In genomic region chr2:74553892-74554820, GRCh38 we compare ENCODE assay signal across 8 cellular contexts. TPM values are rescaled to one million over a fixed set of nuclear protein-coding genes. Genes with fewer than 3 reads are reported as not detected.
A peak's percentile ranks its signal among the peaks of the same experiment; 100 is the strongest.
DNase-seq lines count a peak whose midpoint lies in the region; ATAC-seq and TF ChIP-seq lines count a peak whose summit lies in the region.

TSS of gene DOK1 (plus strand) at chr2:74554720. CDS start at chr2:74554755, 35 bp downstream.
TSS of gene LOXL3 (minus strand) at chr2:74553942. CDS start at chr2:74552634, 1,308 bp downstream.

- no peaks in the 10 kb centered on the region for H3K36me3 ChIP-seq in cardiac muscle cell
- no peaks in the 10 kb centered on the region for H3K36me3 ChIP-seq in transverse colon

- POLR2A ChIA-PET in activated naive CD8-positive, alpha-beta T cell treated with anti-CD3 and anti-CD28 coated beads, Interleukin-2, amount 10 ng/mL, durations not matched to agents 7 days and 5 days (lab: Charles Lee) = interaction anchor here (0.6 to 1.7 kb wide), 6 partner anchors 12 to 82 kb away, joined by 3 to 5 read pairs (median 4); partner anchors contain the start of genes MRPL53 and PCGF1

- H3K27me3 ChIP-seq in cardiac muscle cell = peaks cover 25% of the 10 kb centered on the region
- no peaks in the 10 kb centered on the region for H3K27me3 ChIP-seq in transverse colon

- TF ChIP-seq POLR2A in transverse colon (IDR thresholded peaks at IDR 0.05) = peak; percentile 49

- no peak for TF ChIP-seq EP300 in transverse colon (IDR thresholded peaks at IDR 0.05; ENCODE audit: low read depth)

- H3K4me3 ChIP-seq in cardiac muscle cell = peak within 1 kb of the TSS; percentile 53
- peak within 1 kb of the TSS; percentile 44 to 92 (median 68) for H3K4me3 ChIP-seq in transverse colon

- WGBS in transverse colon (ENCODE audit: low coverage in 1 of 2), 2 donors = 1 to 7% methylated on average over 7 to 50 of the region's 73 CpGs

- intact Hi-C loops in transverse colon (cut with DNase I; ENCODE audit: low total_unique reads) = no loop called here

- H3K9me3 Mint-ChIP-seq in IgD-negative memory B cell = no peaks in the 10 kb centered on the region
- H3K9me3 Mint-ChIP-seq in activated naive CD8-positive, alpha-beta T cell treated with anti-CD3 and anti-CD28 coated beads, Interleukin-2, amount 10 ng/mL, durations not matched to agents 7 days and 5 days = no peaks in the 10 kb centered on the region

- peak within 1 kb of the TSS; percentile 92 to 97 (median 94) for H3K27ac Mint-ChIP-seq in IgD-negative memory B cell
- H3K27ac Mint-ChIP-seq in activated naive CD8-positive, alpha-beta T cell treated with anti-CD3 and anti-CD28 coated beads, Interleukin-2, amount 10 ng/mL, durations not matched to agents 7 days and 5 days = peak within 1 kb of the TSS; percentile 92

- in situ Hi-C loops in transverse colon (cut with MboI; ENCODE audit: low pct_ligation_motif_present in 1 of 4, low pct_unique_long_range_greater_than_20kb in 1 of 4, low sequenced_read_pairs in 3 of 4) = no loop called here

- H3K27ac ChIP-seq in cardiac muscle cell (peak within 1 kb of the TSS; percentile 52), transverse colon (peak within 1 kb of the TSS; percentile 83 to 91 (median 86))

- DNase-seq in DMS114 treated with DMSO at 0.1 percent for 48 hours (lab: John Stamatoyannopoulos, UW; ENCODE audit: unreplicated experiment) (peak; percentile 78), SKM-1 treated with dmso at 0.1 percent for 144 hours (lab: John Stamatoyannopoulos, UW; ENCODE audit: unreplicated experiment) (peak; percentile 49), cardiac muscle cell (ENCODE audit: low read depth in 1 of 2, low spot score in 1 of 2) (peak; percentile 92 to 98), pons (ENCODE audit: low spot score) (peak; percentile 50), transverse colon (peak; percentile 93)
- DNase-seq in activated naive CD8-positive, alpha-beta T cell treated with anti-CD3 and anti-CD28 coated beads, Interleukin-2, amount 10 ng/mL, durations not matched to agents 7 days and 5 days = peak; percentile 90

- H3K27me3 Mint-ChIP-seq in IgD-negative memory B cell = peaks cover 9% of the 10 kb centered on the region
- H3K27me3 Mint-ChIP-seq in activated naive CD8-positive, alpha-beta T cell treated with anti-CD3 and anti-CD28 coated beads, Interleukin-2, amount 10 ng/mL, durations not matched to agents 7 days and 5 days = peaks cover 21% of the 10 kb centered on the region

- no peak for TF ChIP-seq CTCF in cardiac muscle cell (IDR thresholded peaks at IDR 0.05; ENCODE audit: low read depth, low read length)
- TF ChIP-seq CTCF in transverse colon (IDR thresholded peaks at IDR 0.05) = peak in 1 of 5 experiments; percentile 28

- H3K36me3 Mint-ChIP-seq in IgD-negative memory B cell = no peaks in the 10 kb centered on the region
- peaks cover 10% of the 10 kb centered on the region for H3K36me3 Mint-ChIP-seq in activated naive CD8-positive, alpha-beta T cell treated with anti-CD3 and anti-CD28 coated beads, Interleukin-2, amount 10 ng/mL, durations not matched to agents 7 days and 5 days

- peak; percentile 48 for ATAC-seq in GM21515 (IDR thresholded peaks at IDR 0.05; ENCODE audit: unreplicated experiment)
- ATAC-seq in activated naive CD8-positive, alpha-beta T cell treated with anti-CD3 and anti-CD28 coated beads, Interleukin-2, amount 10 ng/mL, durations not matched to agents 7 days and 5 days (ENCODE audit: low read depth) = peak; percentile 72

- peak within 1 kb of the TSS; percentile 93 to 96 (median 95) for H3K4me3 Mint-ChIP-seq in IgD-negative memory B cell
- peak within 1 kb of the TSS; percentile 95 for H3K4me3 Mint-ChIP-seq in activated naive CD8-positive, alpha-beta T cell treated with anti-CD3 and anti-CD28 coated beads, Interleukin-2, amount 10 ng/mL, durations not matched to agents 7 days and 5 days

- H3K4me1 ChIP-seq in cardiac muscle cell (ENCODE audit: low read depth) = peaks cover 8% of the 10 kb centered on the region
- peaks cover 11 to 39% (median 27%) of the 10 kb centered on the region in 4 donors for H3K4me1 ChIP-seq in transverse colon

- H3K4me1 Mint-ChIP-seq in IgD-negative memory B cell = peaks cover 14 to 20% (median 14%) of the 10 kb centered on the region in 3 donors
- H3K4me1 Mint-ChIP-seq in activated naive CD8-positive, alpha-beta T cell treated with anti-CD3 and anti-CD28 coated beads, Interleukin-2, amount 10 ng/mL, durations not matched to agents 7 days and 5 days = peaks cover 20% of the 10 kb centered on the region

- H3K9me3 ChIP-seq in cardiac muscle cell (ENCODE audit: low read depth) = no peaks in the 10 kb centered on the region
- H3K9me3 ChIP-seq in transverse colon = no peaks in the 10 kb centered on the region

RNA-seq across cellular contexts. Expression of gene DOK1, which starts in this region (rescaled TPM):
- polyA plus RNA-seq in IgD-negative memory B cell = 48.9 TPM
- 10 to 100 TPM; 37.7 to 38.3 TPM for total RNA-seq in activated naive CD8-positive, alpha-beta T cell treated with anti-CD3 and anti-CD28 coated beads, Interleukin-2, amount 10 ng/mL, durations not matched to agents 7 days and 5 days
- total RNA-seq in cardiac muscle cell = 12.8 and 26.1 TPM in 2 replicates
- polyA plus RNA-seq in cardiac muscle cell = 10.0 and 20.2 TPM in 2 replicates
- 10 to 100 TPM; 14.7 to 21.3 (median 20.1) TPM for total RNA-seq in transverse colon

RNA-seq across cellular contexts. Expression of gene LOXL3, which starts in this region (rescaled TPM):
- polyA plus RNA-seq in IgD-negative memory B cell (0.74 TPM), cardiac muscle cell (13.4 and 31.7 TPM in 2 replicates)
- under 1 TPM; 0.42 to 0.62 TPM for total RNA-seq in activated naive CD8-positive, alpha-beta T cell treated with anti-CD3 and anti-CD28 coated beads, Interleukin-2, amount 10 ng/mL, durations not matched to agents 7 days and 5 days
- total RNA-seq in cardiac muscle cell (23.7 and 43.3 TPM in 2 replicates), transverse colon (1 to 10 TPM; 1.6 to 4.1 (median 3.0) TPM)

Comparison
In these comparisons a context has a peak if more than half of its experiments do, and no peak if none do; other contexts are left out.
1. Peak in every context shown above with its lines: DNase-seq, ATAC-seq, H3K4me3 ChIP-seq and H3K27ac ChIP-seq.